ENCODE assay signal across 21 cellular contexts in genomic region chr14:106585692-106586091, GRCh38.
"Had no signal": no experiment of that assay in that cellular context is flagged by ENCODE, and none has a peak within 500 bp of the region (broad histone marks: within the 10 kb centered on the region; RNA-seq: fewer than 3 reads in every experiment).

No MANE protein-coding gene starts in this region.

- H3K9me3 Mint-ChIP-seq: activated naive CD8-positive, alpha-beta T cell treated with anti-CD3 and anti-CD28 coated beads for 36 hours; activated T-cell treated with anti-CD3 and anti-CD28 coated beads, Interleukin-2, amount 50 U/mL, for 4 hours; natural killer cell treated with Interleukin-12 subunit alpha and Interleukin-12 subunit beta and Interleukin-15 and Interleukin-18, amount 100 ng/mL, for 72 hours; stimulated activated naive B cell treated with anti-CD40 and anti-IgM and Interleukin-4, amounts not matched to agents 10 μg/mL and 1 μg/mL and 100 μg/mL, for 72 hours had no signal

- H3K27me3 Mint-ChIP-seq: stimulated activated naive B cell treated with anti-CD40 and anti-IgM and Interleukin-4, amounts not matched to agents 10 μg/mL and 1 μg/mL and 100 μg/mL, for 72 hours had no signal

- H3K4me3 Mint-ChIP-seq: activated naive CD8-positive, alpha-beta T cell treated with anti-CD3 and anti-CD28 coated beads for 36 hours; activated T-cell treated with anti-CD3 and anti-CD28 coated beads, Interleukin-2, amount 50 U/mL, for 4 hours; natural killer cell treated with Interleukin-12 subunit alpha and Interleukin-12 subunit beta and Interleukin-15 and Interleukin-18, amount 100 ng/mL, for 72 hours; stimulated activated naive B cell treated with anti-CD40 and anti-IgM and Interleukin-4, amounts not matched to agents 10 μg/mL and 1 μg/mL and 100 μg/mL, for 72 hours had no signal

- ATAC-seq: body of pancreas, gastrocnemius medialis had no signal

- H3K36me3 ChIP-seq: adrenal gland, colonic mucosa, gastrocnemius medialis, left ventricle myocardium inferior, right atrium auricular region, stomach, thyroid gland, upper lobe of left lung, vagina had no signal

- H3K27ac Mint-ChIP-seq: activated naive CD8-positive, alpha-beta T cell treated with anti-CD3 and anti-CD28 coated beads for 36 hours; natural killer cell treated with Interleukin-12 subunit alpha and Interleukin-12 subunit beta and Interleukin-15 and Interleukin-18, amount 100 ng/mL, for 72 hours; stimulated activated naive B cell treated with anti-CD40 and anti-IgM and Interleukin-4, amounts not matched to agents 10 μg/mL and 1 μg/mL and 100 μg/mL, for 72 hours had no signal

- H3K4me3 ChIP-seq: adrenal gland, body of pancreas, colonic mucosa, gastrocnemius medialis, left ventricle myocardium inferior, lung, right atrium auricular region, smooth muscle cell, stomach, thyroid gland, upper lobe of left lung, vagina had no signal

- DNase-seq: aorta, cerebellar nuclear complex, gastrocnemius medialis, glutamatergic neuron, islet precursor cell, left ventricle myocardium inferior, mesendoderm, thyroid gland, upper lobe of left lung had no signal

- H3K36me3 Mint-ChIP-seq: activated naive CD8-positive, alpha-beta T cell treated with anti-CD3 and anti-CD28 coated beads for 36 hours; natural killer cell treated with Interleukin-12 subunit alpha and Interleukin-12 subunit beta and Interleukin-15 and Interleukin-18, amount 100 ng/mL, for 72 hours; stimulated activated naive B cell treated with anti-CD40 and anti-IgM and Interleukin-4, amounts not matched to agents 10 μg/mL and 1 μg/mL and 100 μg/mL, for 72 hours had no signal

- H3K27ac ChIP-seq: adrenal gland, body of pancreas, colonic mucosa, gastrocnemius medialis, left ventricle myocardium inferior, right atrium auricular region, stomach, thyroid gland, upper lobe of left lung, vagina had no signal

- H3K27me3 ChIP-seq: body of pancreas, colonic mucosa, gastrocnemius medialis, right atrium auricular region, thyroid gland, upper lobe of left lung, vagina had no signal

- H3K4me1 Mint-ChIP-seq: activated naive CD8-positive, alpha-beta T cell treated with anti-CD3 and anti-CD28 coated beads for 36 hours had no signal

- H3K9me3 ChIP-seq: adrenal gland, body of pancreas, colonic mucosa, gastrocnemius medialis, left ventricle myocardium inferior, right atrium auricular region, stomach, thyroid gland, upper lobe of left lung, vagina had no signal

- H3K4me1 ChIP-seq: adrenal gland, body of pancreas, colonic mucosa, gastrocnemius medialis, left ventricle myocardium inferior, right atrium auricular region, stomach, thyroid gland, upper lobe of left lung, vagina had no signal

- H3K4me2 ChIP-seq: smooth muscle cell had no signal
